In the genomic region with DNA sequence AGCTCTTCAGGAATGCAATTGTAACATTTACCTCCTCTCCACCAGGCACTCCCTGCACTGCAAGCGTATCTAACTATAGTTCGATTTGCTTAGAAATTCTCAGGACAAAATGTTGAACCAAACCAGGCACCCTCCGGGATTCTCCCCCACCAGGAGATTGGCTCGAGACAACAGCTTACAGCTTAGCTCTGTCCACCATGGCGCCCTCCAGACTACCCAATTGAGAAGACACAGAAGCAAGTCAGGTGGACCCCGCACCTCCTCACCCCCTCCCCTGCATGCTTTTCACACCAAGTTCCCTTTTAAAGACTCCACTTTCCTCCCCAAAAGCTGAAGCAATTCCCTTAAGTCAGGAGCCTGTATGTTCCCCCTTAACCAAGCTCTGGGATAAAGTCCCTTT, we compare ENCODE assay signal across 27 cellular contexts. TPM values are rescaled to one million over a fixed set of nuclear protein-coding genes. Genes with fewer than 3 reads are reported as not detected.
A peak's percentile ranks its signal among the peaks of the same experiment; 100 is the strongest.
DNase-seq lines count a peak whose midpoint lies in the region; ATAC-seq and TF ChIP-seq lines count a peak whose summit lies in the region.
"Had no signal": no experiment of that assay in that cellular context is flagged by ENCODE, and none has a peak within 500 bp of the region (broad histone marks: within the 10 kb centered on the region; RNA-seq: fewer than 3 reads in every experiment).

No MANE protein-coding gene starts in this region.

- no peaks in the 10 kb centered on the region for H3K36me3 Mint-ChIP-seq in activated naive CD4-positive, alpha-beta T cell treated with anti-CD3 and anti-CD28 coated beads, Interleukin-2, amount 10 ng/mL, durations not matched to agents 7 days and 5 days
- H3K36me3 Mint-ChIP-seq in endodermal cell (ENCODE audit: low read depth) (peaks cover 2% of the 10 kb centered on the region), osteocyte (ENCODE audit: unreplicated experiment) (no peaks in the 10 kb centered on the region)
- H3K36me3 Mint-ChIP-seq: CD4-positive, CD25-positive, alpha-beta regulatory T cell had no signal

- no peaks in the 10 kb centered on the region for H3F3A ChIP-seq in PC-9 (ENCODE audit: insufficient read depth, low read depth)

- peaks cover 15% of the 10 kb centered on the region for H3K4me1 Mint-ChIP-seq in activated naive CD4-positive, alpha-beta T cell treated with anti-CD3 and anti-CD28 coated beads, Interleukin-2, amount 10 ng/mL, durations not matched to agents 7 days and 5 days
- H3K4me1 Mint-ChIP-seq in endodermal cell, result peaks cover 9% of the 10 kb centered on the region
- no peaks in the 10 kb centered on the region for H3K4me1 Mint-ChIP-seq in osteocyte (ENCODE audit: unreplicated experiment)
- H3K4me1 Mint-ChIP-seq: CD4-positive, CD25-positive, alpha-beta regulatory T cell had no signal

- H3K4me3 Mint-ChIP-seq in activated naive CD4-positive, alpha-beta T cell treated with anti-CD3 and anti-CD28 coated beads, Interleukin-2, amount 10 ng/mL, durations not matched to agents 7 days and 5 days, result no peak overlapping the region
- H3K4me3 Mint-ChIP-seq in endodermal cell (no peak overlapping the region), osteocyte (ENCODE audit: unreplicated experiment) (no peak overlapping the region)
- H3K4me3 Mint-ChIP-seq: CD4-positive, CD25-positive, alpha-beta regulatory T cell; HFFc6 had no signal

- H3K9me2 ChIP-seq in PC-9 (ENCODE audit: insufficient read depth), result no peaks in the 10 kb centered on the region

- H4K20me1 ChIP-seq in PC-9 (ENCODE audit: insufficient read depth), result no peaks in the 10 kb centered on the region

- intact Hi-C loops in PC-9 (cut with micrococcal nuclease; ENCODE audit: unreplicated experiment), result no loop called here

- peaks cover 27% of the 10 kb centered on the region for H3K27me3 Mint-ChIP-seq in activated naive CD4-positive, alpha-beta T cell treated with anti-CD3 and anti-CD28 coated beads, Interleukin-2, amount 10 ng/mL, durations not matched to agents 7 days and 5 days
- H3K27me3 Mint-ChIP-seq in endodermal cell (ENCODE audit: insufficient read depth) (peaks cover 11% of the 10 kb centered on the region), osteocyte (ENCODE audit: unreplicated experiment) (no peaks in the 10 kb centered on the region)

- H3K36me3 ChIP-seq in endodermal cell (ENCODE audit: control insufficient read depth, insufficient read depth, low read length) (no peaks in the 10 kb centered on the region), PC-9 (ENCODE audit: low read depth) (no peaks in the 10 kb centered on the region)
- H3K36me3 ChIP-seq: BE2C, MG63, SJSA1 had no signal

- no peak overlapping the region for H3K4me2 ChIP-seq in PC-9
- H3K4me2 ChIP-seq: A549 had no signal

- no peak for ATAC-seq in HG03025 (IDR thresholded peaks at IDR 0.05; ENCODE audit: low FRiP score, unreplicated experiment)
- ATAC-seq: A549, HepG2, K562, Panc1 had no signal

- POLR2A ChIA-PET in PC-9 (lab: Charles Lee; ENCODE audit: unreplicated experiment), result no interaction called here

- WGBS in endodermal cell (ENCODE audit: insufficient coverage in 1 of 2, insufficient read length in 1 of 2), 2 experiments, result 94 to 97% methylated on average over 6 of the region's 6 CpGs

- H3K27me3 ChIP-seq in endodermal cell (ENCODE audit: control insufficient read depth, insufficient read depth, low read length, poor library complexity, severe bottlenecking) (no peaks in the 10 kb centered on the region), PC-9 (ENCODE audit: insufficient read depth, low read depth) (peaks cover 87% of the 10 kb centered on the region)
- H3K27me3 ChIP-seq: MG63, SJSA1 had no signal

- TF ChIP-seq CTCF in endodermal cell (conservative IDR thresholded peaks at IDR 0.05) (no peak), osteocyte (IDR thresholded peaks at IDR 0.05) (no peak), PC-9 (conservative IDR thresholded peaks at IDR 0.05) (no peak)

- peak overlapping the region; percentile 1 for H3K27ac Mint-ChIP-seq in activated naive CD4-positive, alpha-beta T cell treated with anti-CD3 and anti-CD28 coated beads, Interleukin-2, amount 10 ng/mL, durations not matched to agents 7 days and 5 days
- H3K27ac Mint-ChIP-seq in endodermal cell, result no peak overlapping the region
- H3K27ac Mint-ChIP-seq in osteocyte (ENCODE audit: unreplicated experiment), result no peak overlapping the region
- H3K27ac Mint-ChIP-seq: HFFc6 had no signal

- H3K4me3 ChIP-seq in endodermal cell (ENCODE audit: low read length) (no peak overlapping the region), PC-9 (no peak overlapping the region)
- H3K4me3 ChIP-seq: A549, K562, MG63, SJSA1 had no signal

- H3K9me3 Mint-ChIP-seq in activated naive CD4-positive, alpha-beta T cell treated with anti-CD3 and anti-CD28 coated beads, Interleukin-2, amount 10 ng/mL, durations not matched to agents 7 days and 5 days, result no peaks in the 10 kb centered on the region
- H3K9me3 Mint-ChIP-seq in endodermal cell (peaks cover 6% of the 10 kb centered on the region), osteocyte (ENCODE audit: unreplicated experiment) (peaks cover 6% of the 10 kb centered on the region)
- H3K9me3 Mint-ChIP-seq: HFFc6 had no signal

- no peak overlapping the region for H3K9ac ChIP-seq in endodermal cell (ENCODE audit: extremely low read depth, low read length, poor library complexity, severe bottlenecking)

- no peaks in the 10 kb centered on the region for H3K79me2 ChIP-seq in PC-9 (ENCODE audit: low read depth)

- no TSS peak for BruUV-seq in PC-9 (replicated peaks; lab: Mats Ljungman, UMichigan)

- CTCF ChIA-PET in activated naive CD4-positive, alpha-beta T cell treated with anti-CD3 and anti-CD28 coated beads, Interleukin-2, amount 10 ng/mL, durations not matched to agents 7 days and 5 days (lab: Charles Lee), result no interaction called here
- CTCF ChIA-PET in PC-9 (lab: Charles Lee), result no interaction called here

- no peak overlapping the region for H2AFZ ChIP-seq in PC-9

- no peaks in the 10 kb centered on the region for H3K4me1 ChIP-seq in endodermal cell (ENCODE audit: control insufficient read depth, insufficient read depth, low read length)
- H3K4me1 ChIP-seq in PC-9 (replicated peaks; ENCODE audit: insufficient read depth), result no peaks in the 10 kb centered on the region
- H3K4me1 ChIP-seq: A549, BE2C, SJSA1 had no signal

- DNase-seq in activated naive CD4-positive, alpha-beta T cell treated with anti-CD3 and anti-CD28 coated beads, Interleukin-2, amount 10 ng/mL, durations not matched to agents 7 days and 5 days, result no peak
- DNase-seq in activated naive CD4-positive, alpha-beta T cell (lab: John Stamatoyannopoulos, UW), result no peak
- peak; percentile 35 for DNase-seq in endodermal cell
- peak; percentile 57 for DNase-seq in osteocyte (ENCODE audit: extremely low spot score, unreplicated experiment)
- DNase-seq in PC-9, result no peak
- no peak for DNase-seq in NCI-H2196 (lab: John Stamatoyannopoulos, UW; ENCODE audit: unreplicated experiment)
- DNase-seq: BE2C, EL, GF-D8, H7, HFFc6, MG63, NCI-H1417 treated with DMSO at 0.1 percent for 48 hours, NCI-H187 treated with DMSO at 0.1 percent for 48 hours, NCI-H226, NCI-H510A treated with DMSO at 0.1 percent for 48 hours, NCI-H748 treated with DMSO at 0.1 percent for 48 hours had no signal

- H3K9me3 ChIP-seq in endodermal cell (ENCODE audit: control insufficient read depth, low read length) (no peaks in the 10 kb centered on the region), PC-9 (ENCODE audit: insufficient read depth, low read depth) (no peaks in the 10 kb centered on the region)
- H3K9me3 ChIP-seq: A549, BE2C, MG63, SJSA1 had no signal

- H3K27ac ChIP-seq in endodermal cell (ENCODE audit: low read depth, low read length), result no peak overlapping the region
- no peak overlapping the region for H3K27ac ChIP-seq in PC-9
- H3K27ac ChIP-seq: A549, HL-60, SJSA1 had no signal

RNA-seq across cellular contexts. Expression of gene RFPL3, which starts 34.7 kb away (rescaled TPM):
- total RNA-seq in endodermal cell (not detected), osteocyte (not detected in 2 replicates), PC-9 (2021) (not detected in 2 replicates)
- polyA plus RNA-seq in endodermal cell (2013, experiment 1 of 2), result not detected
- not detected for polyA plus RNA-seq in endodermal cell (2013, experiment 2 of 2)
- total RNA-seq: CD4-positive, CD25-positive, alpha-beta regulatory T cell; H7; HepG2; HFFc6; HT-29; K562; LHCN-M2; SJSA1 had no signal
- polyA plus RNA-seq: A549; CD4-positive, CD25-positive, alpha-beta regulatory T cell; HepG2; K562 had no signal

Comparison
In these comparisons a context has a peak if more than half of its experiments do, and no peak if none do; other contexts are left out.
1. DNase-seq: peak in endodermal cell (single experiment) and osteocyte (single experiment); none in activated naive CD4-positive, alpha-beta T cell treated with anti-CD3 and anti-CD28 coated beads, Interleukin-2, amount 10 ng/mL, durations not matched to agents 7 days and 5 days (single experiment), activated naive CD4-positive, alpha-beta T cell (0 of 4), PC-9 (0 of 2) and NCI-H2196 (single experiment).